12 cellular contexts compared by ENCODE assay signal in genomic region chr4:150518559-150518958, GRCh38.
A peak's percentile ranks its signal among the peaks of the same experiment; 100 is the strongest.
DNase-seq lines count a peak whose midpoint lies in the region; ATAC-seq and TF ChIP-seq lines count a peak whose summit lies in the region.
"Had no signal": no experiment of that assay in that cellular context is flagged by ENCODE, and none has a peak within 500 bp of the region (broad histone marks: within the 10 kb centered on the region; RNA-seq: fewer than 3 reads in every experiment).

No MANE protein-coding gene starts in this region.

- DNase-seq in Caki2 (ENCODE audit: low read depth): peak; percentile 54
- DNase-seq in astrocyte of the cerebellum (ENCODE audit: low read depth): peak; percentile 19
- no peak for DNase-seq in left lung
- DNase-seq in dedifferentiated amniotic fluid mesenchymal stem cell (ENCODE audit: extremely low spot score): no peak
- no peak for DNase-seq in GM13976 (ENCODE audit: low spot score)
- DNase-seq: adrenal gland, NCI-H146, spleen had no signal

- H3K27me3 ChIP-seq in left lung: no peaks in the 10 kb centered on the region
- no peaks in the 10 kb centered on the region for H3K27me3 ChIP-seq in gastroesophageal sphincter
- H3K27me3 ChIP-seq: adrenal gland, spleen had no signal

- no peak for TF ChIP-seq EP300 in gastroesophageal sphincter (IDR thresholded peaks at IDR 0.05)

- H3K4me1 ChIP-seq in left lung (no peaks in the 10 kb centered on the region), gastroesophageal sphincter (no peaks in the 10 kb centered on the region)
- H3K4me1 ChIP-seq: spleen had no signal

- H3K9me3 ChIP-seq in left lung: no peaks in the 10 kb centered on the region
- H3K9me3 ChIP-seq in gastroesophageal sphincter: no peaks in the 10 kb centered on the region
- H3K9me3 ChIP-seq: adrenal gland, spleen had no signal

- TF ChIP-seq CTCF in astrocyte of the cerebellum (IDR thresholded peaks at IDR 0.05; ENCODE audit: low read depth, low read length, missing control alignments) (no peak), left lung (IDR thresholded peaks at IDR 0.05) (no peak), gastroesophageal sphincter (IDR thresholded peaks at IDR 0.05) (no peak), GM13976 (IDR thresholded peaks at IDR 0.05; ENCODE audit: borderline replicate concordance, control extremely low read depth, extremely low read depth, insufficient read depth, missing control alignments) (no peak)

- H3K36me3 ChIP-seq in left lung (no peaks in the 10 kb centered on the region), gastroesophageal sphincter (no peaks in the 10 kb centered on the region)
- H3K36me3 ChIP-seq: adrenal gland had no signal

- in situ Hi-C loops in Caki2 (cut with HindIII; ENCODE audit: low pct_unique_long_range_greater_than_20kb, low sequenced_read_pairs) (no loop called here), astrocyte of the cerebellum (cut with HindIII; ENCODE audit: low sequenced_read_pairs) (no loop called here), GM13976 (cut with MboI; ENCODE audit: low sequenced_read_pairs, unreplicated experiment) (no loop called here)

- H3K27ac ChIP-seq in left lung (no peak overlapping the region), gastroesophageal sphincter (no peak overlapping the region)
- H3K27ac ChIP-seq: adrenal gland, spleen, VCaP had no signal

- WGBS in gastroesophageal sphincter (ENCODE audit: low coverage in 1 of 2), 2 donors: 84 to 91% methylated on average over 3 of the region's 3 CpGs

- no peak overlapping the region for H3K4me3 ChIP-seq in astrocyte of the cerebellum (ENCODE audit: low read depth, low read length)
- no peak overlapping the region for H3K4me3 ChIP-seq in left lung
- no peak overlapping the region for H3K4me3 ChIP-seq in gastroesophageal sphincter
- H3K4me3 ChIP-seq: adrenal gland, spleen had no signal

- intact Hi-C loops in left lung (cut with DNase I): no loop called here

- TF ChIP-seq POLR2A in gastroesophageal sphincter (IDR thresholded peaks at IDR 0.05): no peak

- ATAC-seq in HG03378 (IDR thresholded peaks at IDR 0.05; ENCODE audit: unreplicated experiment) (peak; percentile 71), left lung (peak; percentile 21), GM21825 (IDR thresholded peaks at IDR 0.05; ENCODE audit: unreplicated experiment) (no peak), gastroesophageal sphincter (no peak)

Comparison
In these comparisons a context has a peak if more than half of its experiments do, and no peak if none do; other contexts are left out.
1. DNase-seq: peak in Caki2 (single experiment) and astrocyte of the cerebellum (single experiment); none in left lung (0 of 2), dedifferentiated amniotic fluid mesenchymal stem cell (single experiment) and GM13976 (single experiment).
2. ATAC-seq: peak in HG03378 (single experiment) and left lung (single experiment); none in GM21825 (single experiment) and gastroesophageal sphincter (single experiment).